22 cellular contexts compared by ENCODE assay signal in the genomic region with DNA sequence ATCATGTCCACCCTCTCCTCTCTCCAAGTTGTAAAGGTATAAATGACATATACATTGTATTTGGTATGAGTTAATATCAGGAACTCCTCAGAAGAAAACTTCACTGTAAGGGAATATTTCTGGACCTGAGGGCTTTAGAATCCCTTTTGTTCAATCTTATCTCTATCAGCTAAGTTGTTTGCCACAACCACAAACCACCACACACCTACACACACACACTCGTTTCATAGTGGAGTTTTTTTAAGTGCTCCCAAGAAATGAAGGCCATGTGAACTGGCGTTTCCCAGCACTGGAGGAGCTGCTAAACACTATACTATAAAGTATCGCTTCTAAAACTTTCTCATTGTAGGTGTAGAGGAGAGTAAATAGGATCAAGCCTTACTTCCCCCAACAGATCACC.
"Had no signal": no experiment of that assay in that cellular context is flagged by ENCODE, and none has a peak within 500 bp of the region (broad histone marks: within the 10 kb centered on the region; RNA-seq: fewer than 3 reads in every experiment).

No MANE protein-coding gene starts in this region.

- H3K9me3 ChIP-seq: colonic mucosa, esophagus muscularis mucosa, gastrocnemius medialis, left lung, lower lobe of right lung had no signal

- H3K4me1 ChIP-seq: colonic mucosa, esophagus muscularis mucosa, foreskin keratinocyte, gastrocnemius medialis, left lung, lower lobe of right lung had no signal

- H3K4me3 ChIP-seq: colonic mucosa, dorsolateral prefrontal cortex, esophagus muscularis mucosa, gastrocnemius medialis, heart right ventricle, left lung, lower lobe of right lung had no signal

- H3K36me3 ChIP-seq: colonic mucosa, esophagus muscularis mucosa, gastrocnemius medialis, heart right ventricle, left lung, lower lobe of right lung had no signal

- FAIRE-seq: endothelial cell of umbilical vein, islet of Langerhans, keratinocyte had no signal

- H3K27me3 ChIP-seq: colonic mucosa, dorsolateral prefrontal cortex, esophagus muscularis mucosa, foreskin keratinocyte, gastrocnemius medialis, heart right ventricle, left lung had no signal

- H3K27ac ChIP-seq: colonic mucosa, foreskin keratinocyte, lower lobe of right lung had no signal

- DNase-seq: cerebellar nuclear complex; colonic mucosa; dermis blood vessel endothelial cell; dorsolateral prefrontal cortex; effector CD4-positive, alpha-beta T cell; effector memory CD4-positive, alpha-beta T cell; foreskin keratinocyte; gastrocnemius medialis; glutamatergic neuron; head of caudate nucleus; heart right ventricle; hippocampal formation; left cardiac atrium; left lung; left ventricle myocardium superior; lower lobe of right lung; mesendoderm; midbrain had no signal
